Comparison of ENCODE assay signal across 7 cellular contexts in the genomic region with DNA sequence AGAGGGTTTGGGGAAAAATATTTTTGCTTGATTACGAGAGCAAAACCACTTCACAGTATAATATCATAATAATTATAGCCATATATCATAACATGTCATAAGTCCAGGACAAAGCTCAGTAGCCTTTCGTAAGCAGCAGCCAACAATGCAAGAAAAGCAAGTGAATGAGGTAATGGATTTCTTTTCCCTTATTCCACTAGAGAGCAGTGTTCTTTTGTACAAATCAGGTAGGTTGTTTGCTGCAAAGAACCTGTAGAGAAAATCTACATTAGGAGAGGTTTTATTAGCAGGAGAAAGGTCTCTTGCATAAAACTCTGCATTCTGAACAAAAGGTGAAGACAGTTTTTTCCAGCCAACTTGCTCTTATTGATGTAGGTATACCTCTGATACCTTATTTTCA.
DNase-seq lines count a peak whose midpoint lies in the region; ATAC-seq and TF ChIP-seq lines count a peak whose summit lies in the region.

No MANE protein-coding gene starts in this region.

- H3K9me3 ChIP-seq in HEK293 (ENCODE audit: control insufficient read depth, insufficient read depth, low read depth, low read length) (no peaks in the 10 kb centered on the region), fibroblast of lung (ENCODE audit: control insufficient read depth, insufficient read depth, low read depth, low read length) (no peaks in the 10 kb centered on the region), smooth muscle cell (replicated peaks; ENCODE audit: low read depth) (no peaks in the 10 kb centered on the region)

- H3K4me3 ChIP-seq in HEK293 (ENCODE audit: low read depth, low read length) (no peak overlapping the region), fibroblast of lung (replicated peaks in 1 of 4; ENCODE audit: control extremely low read depth in 1 of 4, insufficient read depth in 1 of 4, low read depth in 3 of 4, low read length in 4 of 4) (no peak overlapping the region), smooth muscle cell (no peak overlapping the region)

- H3K9ac ChIP-seq in fibroblast of lung (ENCODE audit: insufficient read depth, low read length) (no peak overlapping the region), smooth muscle cell (ENCODE audit: low read depth) (no peak overlapping the region)

- H3K79me2 ChIP-seq in fibroblast of lung (ENCODE audit: control insufficient read depth, insufficient read depth, low read length) (no peaks in the 10 kb centered on the region), smooth muscle cell (ENCODE audit: low read depth) (no peaks in the 10 kb centered on the region)

- no peaks in the 10 kb centered on the region for H3K27me3 ChIP-seq in fibroblast of lung (ENCODE audit: control insufficient read depth, insufficient read depth, low read length)
- H3K27me3 ChIP-seq in smooth muscle cell (ENCODE audit: low read depth), result no peaks in the 10 kb centered on the region

- H3K4me2 ChIP-seq in fibroblast of lung (ENCODE audit: extremely low read depth, insufficient read depth, low read length) (no peak overlapping the region), smooth muscle cell (no peak overlapping the region)

- H2AFZ ChIP-seq in fibroblast of lung (ENCODE audit: low read length) (no peak overlapping the region), smooth muscle cell (ENCODE audit: low read depth) (no peak overlapping the region)

- no peak for ATAC-seq in HG03139 (IDR thresholded peaks at IDR 0.05; ENCODE audit: unreplicated experiment)
- no peak for ATAC-seq in GM18520 (IDR thresholded peaks at IDR 0.05; ENCODE audit: unreplicated experiment)

- H3K27ac ChIP-seq in HEK293 (ENCODE audit: extremely low read depth, low read depth, low read length) (no peak overlapping the region), fibroblast of lung (ENCODE audit: insufficient read depth, low read length) (no peak overlapping the region), smooth muscle cell (ENCODE audit: low read depth) (no peak overlapping the region)

- H3F3A ChIP-seq in smooth muscle cell (ENCODE audit: low read depth), result peaks cover 9% of the 10 kb centered on the region

- TF ChIP-seq CTCF in HEK293 (tag by site-specific recombination; IDR thresholded peaks at IDR 0.05) (no peak), fibroblast of lung (conservative IDR thresholded peaks at IDR 0.05 in 1 of 2, IDR thresholded peaks at IDR 0.05 in 1 of 2; ENCODE audit: low read depth in 1 of 2, low read length in 2 of 2) (peak; percentile 38 to 49), smooth muscle cell (IDR thresholded peaks at IDR 0.05; ENCODE audit: borderline replicate concordance, insufficient read depth, poor library complexity, severe bottlenecking) (peak; percentile 47)

- H3K4me1 ChIP-seq in HEK293 (ENCODE audit: control insufficient read depth, insufficient read depth, low read length), result no peaks in the 10 kb centered on the region
- no peaks in the 10 kb centered on the region for H3K4me1 ChIP-seq in fibroblast of lung (ENCODE audit: control insufficient read depth, extremely low read depth, insufficient read depth, low read length)
- H3K4me1 ChIP-seq in smooth muscle cell (ENCODE audit: low read depth), result peaks cover 15% of the 10 kb centered on the region

- CTCF ChIA-PET in HEK293 (lab: Yijun Ruan, JAX), result interaction anchor here (0.6 to 1.1 kb wide), 2 partner anchors 20 to 99 kb away, joined by 3 to 6 read pairs; no protein-coding TSS in a partner anchor

- H3K36me3 ChIP-seq in HEK293 (ENCODE audit: control insufficient read depth in 2 of 2, insufficient read depth in 1 of 2, low read length in 2 of 2) (no peaks in the 10 kb centered on the region), fibroblast of lung (ENCODE audit: control insufficient read depth, insufficient read depth, low read length) (no peaks in the 10 kb centered on the region), smooth muscle cell (ENCODE audit: low read depth) (no peaks in the 10 kb centered on the region)

- POLR2A ChIA-PET in HEK293 (lab: Yijun Ruan, JAX), result no interaction called here

- WGBS in smooth muscle cell (ENCODE audit: low lambda C conversion rate), result 58% methylated on average over 2 of the region's 2 CpGs

- H4K20me1 ChIP-seq in fibroblast of lung (ENCODE audit: control insufficient read depth, extremely low read depth, insufficient read depth, low read length) (no peaks in the 10 kb centered on the region), smooth muscle cell (ENCODE audit: low read depth) (no peaks in the 10 kb centered on the region)

- DNase-seq in NCI-H82 (lab: John Stamatoyannopoulos, UW) (peak; percentile 46), fibroblast of lung (ENCODE audit: low read depth in 2 of 2) (peak; percentile 57 to 75), smooth muscle cell (lab: John Stamatoyannopoulos, UW; ENCODE audit: unreplicated experiment) (no peak), T-helper 2 cell (no peak)

TF ChIP-seq in HEK293, 187 proteins besides CTCF, POLR2A, EP300 and RAD21:
- TF ChIP-seq KLF1 (tag by site-specific recombination; IDR thresholded peaks at IDR 0.05) (no peak), GLI2 (tag by site-specific recombination; IDR thresholded peaks at IDR 0.05; ENCODE audit: borderline replicate concordance, low read depth) (no peak), ZNF747 (tag by site-specific recombination; IDR thresholded peaks at IDR 0.05) (no peak), ZNF654 (tag by site-specific recombination; IDR thresholded peaks at IDR 0.05; ENCODE audit: low read depth) (peak; percentile 39; the same call in 1 of the 2 replicates), YY2 (tag by site-specific recombination; IDR thresholded peaks at IDR 0.05) (no peak)
TF ChIP-seq in HEK293: peak in this region for 1.

Comparison
In these comparisons a context has a peak if more than half of its experiments do, and no peak if none do; other contexts are left out.
1. DNase-seq: peak in NCI-H82 (single experiment) and fibroblast of lung (2 of 2); none in smooth muscle cell (single experiment) and T-helper 2 cell (0 of 5).